In the genomic region with DNA sequence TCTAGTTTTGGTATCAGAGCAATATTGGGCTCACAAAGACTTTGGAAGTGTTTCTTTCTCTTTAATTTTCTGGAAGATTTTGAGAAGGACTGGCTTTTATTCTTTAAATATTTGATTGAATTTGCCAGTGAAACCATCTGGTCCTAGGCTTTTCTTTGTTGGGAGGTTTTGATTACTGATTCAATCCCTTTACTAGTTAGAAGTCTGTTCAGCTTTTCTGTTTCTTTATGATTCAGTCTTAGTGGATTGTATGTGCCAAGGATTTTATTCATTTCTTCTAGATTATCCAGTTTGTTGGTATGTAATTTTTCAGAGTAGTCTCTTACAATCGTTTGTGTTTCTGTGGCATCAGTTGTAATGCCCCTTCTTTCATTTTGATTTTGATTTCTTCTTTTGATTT, we compare ENCODE assay signal across 29 cellular contexts. TPM values are rescaled to one million over a fixed set of nuclear protein-coding genes. Genes with fewer than 3 reads are reported as not detected.
"Had no signal": no experiment of that assay in that cellular context is flagged by ENCODE, and none has a peak within 500 bp of the region (broad histone marks: within the 10 kb centered on the region; RNA-seq: fewer than 3 reads in every experiment).

No MANE protein-coding gene starts in this region.

- FAIRE-seq: pancreas, urothelium cell line had no signal

- H3K9me3 Mint-ChIP-seq: nephron progenitor cell had no signal

- H3K36me3 Mint-ChIP-seq: naive B cell; naive thymus-derived CD8-positive, alpha-beta T cell; stimulated activated effector memory CD8-positive, alpha-beta T cell treated with anti-CD3 and anti-CD28 coated beads, Interleukin-12 subunit alpha, Interleukin-12 subunit beta, amount 100 ng/mL, for 72 hours; stimulated activated naive B cell treated with anti-CD40 and anti-IgM and Interleukin-4, amounts not matched to agents 10 μg/mL and 1 μg/mL and 100 μg/mL, for 72 hours had no signal

- H3K4me1 Mint-ChIP-seq: naive B cell; naive thymus-derived CD8-positive, alpha-beta T cell; nephron progenitor cell; neural crest cell; stimulated activated effector memory CD8-positive, alpha-beta T cell treated with anti-CD3 and anti-CD28 coated beads, Interleukin-12 subunit alpha, Interleukin-12 subunit beta, amount 100 ng/mL, for 72 hours; stimulated activated naive B cell treated with anti-CD40 and anti-IgM and Interleukin-4, amounts not matched to agents 10 μg/mL and 1 μg/mL and 100 μg/mL, for 72 hours had no signal

- H3K4me3 Mint-ChIP-seq: naive B cell; naive thymus-derived CD8-positive, alpha-beta T cell; nephron progenitor cell; neural crest cell; stimulated activated effector memory CD8-positive, alpha-beta T cell treated with anti-CD3 and anti-CD28 coated beads, Interleukin-12 subunit alpha, Interleukin-12 subunit beta, amount 100 ng/mL, for 72 hours; stimulated activated naive B cell treated with anti-CD40 and anti-IgM and Interleukin-4, amounts not matched to agents 10 μg/mL and 1 μg/mL and 100 μg/mL, for 72 hours; stimulated activated naive CD8-positive, alpha-beta T cell treated with anti-CD3 and anti-CD28 coated beads, Interleukin-15, Interleukin-2, amounts not matched to agents 100 ng/mL and 50 ng/mL, for 24 hours had no signal

- H3K27me3 Mint-ChIP-seq: naive B cell; naive thymus-derived CD8-positive, alpha-beta T cell; stimulated activated naive B cell treated with anti-CD40 and anti-IgM and Interleukin-4, amounts not matched to agents 10 μg/mL and 1 μg/mL and 100 μg/mL, for 72 hours; stimulated activated naive CD8-positive, alpha-beta T cell treated with anti-CD3 and anti-CD28 coated beads, Interleukin-15, Interleukin-2, amounts not matched to agents 100 ng/mL and 50 ng/mL, for 24 hours had no signal

- H3K36me3 ChIP-seq: neutrophil, pancreas, prostate gland, right atrium auricular region, right lobe of liver, sigmoid colon, stomach, thoracic aorta, thyroid gland, tibial nerve, upper lobe of left lung, vagina had no signal

- H3K4me1 ChIP-seq: pancreas, prostate gland, right atrium auricular region, right lobe of liver, sigmoid colon, stomach, thyroid gland, tibial nerve, upper lobe of left lung, vagina had no signal

- H3K9me3 ChIP-seq: neutrophil, pancreas, prostate gland, right atrium auricular region, right lobe of liver, sigmoid colon, thyroid gland, upper lobe of left lung, vagina had no signal

- H3K27ac Mint-ChIP-seq: naive B cell; naive thymus-derived CD8-positive, alpha-beta T cell; nephron progenitor cell; stimulated activated effector memory CD8-positive, alpha-beta T cell treated with anti-CD3 and anti-CD28 coated beads, Interleukin-12 subunit alpha, Interleukin-12 subunit beta, amount 100 ng/mL, for 72 hours; stimulated activated naive B cell treated with anti-CD40 and anti-IgM and Interleukin-4, amounts not matched to agents 10 μg/mL and 1 μg/mL and 100 μg/mL, for 72 hours; stimulated activated naive CD8-positive, alpha-beta T cell treated with anti-CD3 and anti-CD28 coated beads, Interleukin-15, Interleukin-2, amounts not matched to agents 100 ng/mL and 50 ng/mL, for 24 hours had no signal

- ATAC-seq: naive thymus-derived CD8-positive, alpha-beta T cell; pancreas; right lobe of liver; stimulated activated effector memory CD8-positive, alpha-beta T cell treated with anti-CD3 and anti-CD28 coated beads, Interleukin-12 subunit alpha, Interleukin-12 subunit beta, amount 100 ng/mL, for 72 hours; stimulated activated naive B cell treated with anti-CD40 and anti-IgM and Interleukin-4, amounts not matched to agents 10 μg/mL and 1 μg/mL and 100 μg/mL, for 72 hours had no signal

- H3K27me3 ChIP-seq: neutrophil, pancreas, right atrium auricular region, sigmoid colon, stomach, thyroid gland, tibial nerve, upper lobe of left lung, vagina had no signal

- H3K27ac ChIP-seq: neutrophil, pancreas, prostate gland, right atrium auricular region, right lobe of liver, sigmoid colon, stomach, thoracic aorta, thyroid gland, tibial nerve, upper lobe of left lung, vagina had no signal

- DNase-seq: naive B cell; naive thymus-derived CD8-positive, alpha-beta T cell; nephron progenitor cell; nucleus accumbens; pancreas; retina; right lobe of liver; sigmoid colon; small intestine; stimulated activated CD4-positive, alpha-beta T cell treated with anti-CD3 and anti-CD28 coated beads, Interleukin-15, amount 100 ng/mL, for 24 hours; stimulated activated CD4-positive, alpha-beta T cell treated with anti-CD3 and anti-CD28 coated beads, Interleukin-2, amount 100 ng/mL, for 24 hours; stimulated activated CD4-positive, alpha-beta T cell treated with anti-CD3 and anti-CD28 coated beads, Interleukin-2, amount 100 ng/mL, for 48 hours; stimulated activated CD4-positive, alpha-beta T cell treated with anti-CD3 and anti-CD28 coated beads, Interleukin-4, amount 100 ng/mL, for 24 hours; stimulated activated naive B cell treated with anti-CD40 and anti-IgM and Interleukin-4, amounts not matched to agents 10 μg/mL and 1 μg/mL and 100 μg/mL, for 72 hours; stimulated activated naive CD4-positive, alpha-beta T cell treated with Interleukin-2 at 50 U/mL for 16 hours; stomach; thyroid gland; trophoblast cell; upper lobe of left lung had no signal

- H3K4me3 ChIP-seq: pancreas, prostate gland, right atrium auricular region, right lobe of liver, sigmoid colon, stomach, thoracic aorta, thyroid gland, tibial nerve, upper lobe of left lung, vagina had no signal

RNA-seq across cellular contexts. Expression of gene GLRB, which starts 28.6 kb away (rescaled TPM):
- total RNA-seq: naive thymus-derived CD8-positive, alpha-beta T cell had no signal
